11 cellular contexts compared by ENCODE assay signal in the genomic region with DNA sequence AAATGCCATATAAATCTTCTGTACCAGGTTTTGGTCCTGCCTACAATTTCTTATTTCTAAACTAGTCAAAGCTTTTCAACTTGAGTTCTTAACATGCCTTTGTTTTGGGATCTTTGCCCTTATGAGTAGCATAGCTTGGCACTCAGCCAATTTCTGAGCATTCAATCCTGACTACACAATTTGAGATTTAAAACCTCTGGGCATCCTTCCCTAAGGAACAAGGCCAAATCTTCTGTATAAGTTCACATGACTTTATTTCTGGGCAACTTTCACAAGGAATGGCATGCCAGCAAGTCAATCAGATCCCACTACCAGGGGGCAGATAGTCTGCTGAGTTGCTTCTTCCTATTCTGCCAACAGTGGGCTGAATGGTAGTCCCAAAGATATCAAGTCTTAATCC.
DNase-seq lines count a peak whose midpoint lies in the region; ATAC-seq and TF ChIP-seq lines count a peak whose summit lies in the region.
"Had no signal": no experiment of that assay in that cellular context is flagged by ENCODE, and none has a peak within 500 bp of the region (broad histone marks: within the 10 kb centered on the region; RNA-seq: fewer than 3 reads in every experiment).

No MANE protein-coding gene starts in this region.

- ATAC-seq in GM21737 (IDR thresholded peaks at IDR 0.05; ENCODE audit: unreplicated experiment) (no peak), HG02588 (IDR thresholded peaks at IDR 0.05; ENCODE audit: unreplicated experiment) (no peak)

- no peak overlapping the region for H3K4me3 ChIP-seq in prostate gland
- H3K4me3 ChIP-seq: thoracic aorta had no signal

- H3K27ac ChIP-seq in prostate gland = no peak overlapping the region
- H3K27ac ChIP-seq: thoracic aorta had no signal

- DNase-seq in GOT3 (lab: John Stamatoyannopoulos, UW) (peak; percentile 13), NCI-H69 (lab: John Stamatoyannopoulos, UW) (peak; percentile 0), epidermal melanocyte (ENCODE audit: insufficient read length, low spot score) (peak; percentile 31), prostate gland (ENCODE audit: low spot score) (peak; percentile 62), germinal center (ENCODE audit: low spot score) (no peak)
- DNase-seq: activated T-cell treated with anti-CD3 and anti-CD28 coated beads, Interleukin-2, amount 50 U/mL, for 1 hour; NCI-H774; stimulated activated CD4-positive, alpha-beta T cell treated with anti-CD3 and anti-CD28 coated beads, Interleukin-4, amount 100 ng/mL, for 4 hours had no signal

- no peaks in the 10 kb centered on the region for H3K9me3 ChIP-seq in prostate gland
- H3K9me3 ChIP-seq: thoracic aorta had no signal

- intact Hi-C loops in prostate gland (cut with DNase I) = loop anchor here (10.0 kb wide), 1 partner anchor 600 kb away; no protein-coding TSS in a partner anchor

- TF ChIP-seq POLR2A in prostate gland (IDR thresholded peaks at IDR 0.05) = no peak

- H3K4me1 ChIP-seq in prostate gland (replicated peaks) = no peaks in the 10 kb centered on the region

- H3K27me3 ChIP-seq in prostate gland (replicated peaks; ENCODE audit: insufficient read depth) = no peaks in the 10 kb centered on the region

- no peaks in the 10 kb centered on the region for H3K36me3 ChIP-seq in prostate gland
- H3K36me3 ChIP-seq: thoracic aorta had no signal

- TF ChIP-seq CTCF in prostate gland (IDR thresholded peaks at IDR 0.05) = no peak
